12 cellular contexts compared by ENCODE assay signal in genomic region chr1:41333146-41333784, GRCh38. TPM values are rescaled to one million over a fixed set of nuclear protein-coding genes. Genes with fewer than 3 reads are reported as not detected.
DNase-seq lines count a peak whose midpoint lies in the region; ATAC-seq and TF ChIP-seq lines count a peak whose summit lies in the region.
"Had no signal": no experiment of that assay in that cellular context is flagged by ENCODE, and none has a peak within 500 bp of the region (broad histone marks: within the 10 kb centered on the region; RNA-seq: fewer than 3 reads in every experiment).

No MANE protein-coding gene starts in this region.

- peaks cover 25% of the 10 kb centered on the region for H3K27me3 Mint-ChIP-seq in activated CD4-positive, alpha-beta memory T cell treated with anti-CD3 and anti-CD28 coated beads, Interleukin-2, amount 10 ng/mL, durations not matched to agents 7 days and 5 days

- no peaks in the 10 kb centered on the region for H3K36me3 ChIP-seq in A673 (ENCODE audit: insufficient read depth, low read length, poor library complexity, severe bottlenecking)
- H3K36me3 ChIP-seq: Peyer's patch had no signal

- H3K9me3 ChIP-seq in A673 (ENCODE audit: low read depth, low read length, poor library complexity, severe bottlenecking): no peaks in the 10 kb centered on the region

- CTCF ChIA-PET in A673 (lab: Charles Lee): no interaction called here
- CTCF ChIA-PET in activated CD4-positive, alpha-beta memory T cell treated with anti-CD3 and anti-CD28 coated beads, Interleukin-2, amount 10 ng/mL, durations not matched to agents 7 days and 5 days (lab: Charles Lee): interaction anchor here (1.2 kb wide), 1 partner anchor 88 kb away, joined by 3 read pairs; no protein-coding TSS in a partner anchor

- peaks cover 4% of the 10 kb centered on the region for H3K9me3 Mint-ChIP-seq in activated CD4-positive, alpha-beta memory T cell treated with anti-CD3 and anti-CD28 coated beads, Interleukin-2, amount 10 ng/mL, durations not matched to agents 7 days and 5 days

- intact Hi-C loops in A673 (cut with micrococcal nuclease; ENCODE audit: unreplicated experiment): no loop called here

- H3K27me3 ChIP-seq in A673 (replicated peaks; ENCODE audit: insufficient read depth, low read depth, low read length, poor library complexity): no peaks in the 10 kb centered on the region
- H3K27me3 ChIP-seq: Peyer's patch had no signal

- H3K4me3 Mint-ChIP-seq in activated CD4-positive, alpha-beta memory T cell treated with anti-CD3 and anti-CD28 coated beads, Interleukin-2, amount 10 ng/mL, durations not matched to agents 7 days and 5 days: no peak overlapping the region
- H3K4me3 Mint-ChIP-seq: CD4-positive, CD25-positive, alpha-beta regulatory T cell had no signal

- BruUV-seq in A673 (replicated peaks; lab: Mats Ljungman, UMichigan): no TSS peak

- POLR2A ChIA-PET in A673 (lab: Charles Lee; ENCODE audit: low non-redundant PET): no interaction called here
- POLR2A ChIA-PET in activated CD4-positive, alpha-beta memory T cell treated with anti-CD3 and anti-CD28 coated beads, Interleukin-2, amount 10 ng/mL, durations not matched to agents 7 days and 5 days (lab: Charles Lee): no interaction called here

- TF ChIP-seq CTCF in A673 (conservative IDR thresholded peaks at IDR 0.05; ENCODE audit: low read depth, low read length): no peak
- no peak for TF ChIP-seq CTCF in fibroblast of the aortic adventitia (IDR thresholded peaks at IDR 0.05; ENCODE audit: insufficient read depth, low read length)

- ATAC-seq in HG02938 (IDR thresholded peaks at IDR 0.05; ENCODE audit: unreplicated experiment): no peak
- ATAC-seq in HG03175 (IDR thresholded peaks at IDR 0.05; ENCODE audit: unreplicated experiment): no peak

- H3K4me1 Mint-ChIP-seq in activated CD4-positive, alpha-beta memory T cell treated with anti-CD3 and anti-CD28 coated beads, Interleukin-2, amount 10 ng/mL, durations not matched to agents 7 days and 5 days: peaks cover 9% of the 10 kb centered on the region
- H3K4me1 Mint-ChIP-seq: CD4-positive, CD25-positive, alpha-beta regulatory T cell had no signal

- no peaks in the 10 kb centered on the region for H3K4me1 ChIP-seq in A673 (ENCODE audit: insufficient read depth, low read length, poor library complexity, severe bottlenecking)
- H3K4me1 ChIP-seq: Peyer's patch had no signal

- H3K36me3 Mint-ChIP-seq in activated CD4-positive, alpha-beta memory T cell treated with anti-CD3 and anti-CD28 coated beads, Interleukin-2, amount 10 ng/mL, durations not matched to agents 7 days and 5 days (ENCODE audit: low read depth): no peaks in the 10 kb centered on the region
- H3K36me3 Mint-ChIP-seq: CD4-positive, CD25-positive, alpha-beta regulatory T cell had no signal

- peak; percentile 54 for DNase-seq in A673 (ENCODE audit: low spot score)
- DNase-seq in HT1080 (ENCODE audit: low read depth): peak; percentile 85
- DNase-seq in activated CD4-positive, alpha-beta memory T cell treated with anti-CD3 and anti-CD28 coated beads, Interleukin-2, amount 10 ng/mL, durations not matched to agents 7 days and 5 days: peak; percentile 34
- DNase-seq in fibroblast of the aortic adventitia (ENCODE audit: low read depth): peak; percentile 53
- DNase-seq in NCI-H2107 treated with DMSO at 0.1 percent for 48 hours (lab: John Stamatoyannopoulos, UW; ENCODE audit: unreplicated experiment): no peak
- DNase-seq in activated CD4-positive, CD25-positive, alpha-beta regulatory T cell (lab: John Stamatoyannopoulos, UW): no peak
- DNase-seq: activated effector memory CD4-positive, alpha-beta T cell treated with Interleukin-2 at 50 U/mL for 16 hours; CD4-positive, CD25-positive, alpha-beta regulatory T cell; NCI-H1105 treated with DMSO at 0.1 percent for 48 hours; Peyer's patch had no signal

- peak overlapping the region; percentile 7 for H3K27ac Mint-ChIP-seq in activated CD4-positive, alpha-beta memory T cell treated with anti-CD3 and anti-CD28 coated beads, Interleukin-2, amount 10 ng/mL, durations not matched to agents 7 days and 5 days
- H3K27ac Mint-ChIP-seq: CD4-positive, CD25-positive, alpha-beta regulatory T cell had no signal

- no peak overlapping the region for H3K27ac ChIP-seq in A673 (ENCODE audit: low read depth, low read length, poor library complexity, severe bottlenecking)
- H3K27ac ChIP-seq: Peyer's patch had no signal

- H3K4me3 ChIP-seq in A673 (ENCODE audit: low read depth, low read length, poor library complexity, severe bottlenecking) (no peak overlapping the region), fibroblast of the aortic adventitia (ENCODE audit: low read depth, low read length) (no peak overlapping the region)
- H3K4me3 ChIP-seq: Peyer's patch had no signal

RNA-seq across cellular contexts. Expression of gene FOXO6, which starts 28.0 kb away (rescaled TPM):
- 6.1 and 7.6 TPM in 2 replicates for total RNA-seq in A673 (2021)
- 0.90 and 0.97 TPM in 2 replicates for total RNA-seq in HT1080 (2014; rRNA removed; shearing (Covaris generic))
- 0.29 and 0.62 TPM in 2 replicates for polyA plus RNA-seq in HT1080 (2015; cell fraction: cytosol; rRNA removed)
- 0.34 and 0.91 TPM in 2 replicates for polyA plus RNA-seq in HT1080 (2015; cell fraction: nucleus; rRNA removed)
- total RNA-seq in activated CD4-positive, alpha-beta memory T cell treated with anti-CD3 and anti-CD28 coated beads, Interleukin-2, amount 10 ng/mL, durations not matched to agents 7 days and 5 days: under 1 TPM in 1 of 2 experiments, not detected in 1; 0.20 TPM
- not detected in 2 replicates for total RNA-seq in fibroblast of the aortic adventitia (ENCODE audit: low replicate concordance)
- polyA plus RNA-seq: CD4-positive, CD25-positive, alpha-beta regulatory T cell had no signal

Comparison
In these comparisons a context has a peak if more than half of its experiments do, and no peak if none do; other contexts are left out.
1. DNase-seq: peak in A673 (single experiment), HT1080 (single experiment), activated CD4-positive, alpha-beta memory T cell treated with anti-CD3 and anti-CD28 coated beads, Interleukin-2, amount 10 ng/mL, durations not matched to agents 7 days and 5 days (single experiment) and fibroblast of the aortic adventitia (single experiment); none in NCI-H2107 treated with DMSO at 0.1 percent for 48 hours (single experiment) and activated CD4-positive, CD25-positive, alpha-beta regulatory T cell (0 of 4).